In the genomic region with DNA sequence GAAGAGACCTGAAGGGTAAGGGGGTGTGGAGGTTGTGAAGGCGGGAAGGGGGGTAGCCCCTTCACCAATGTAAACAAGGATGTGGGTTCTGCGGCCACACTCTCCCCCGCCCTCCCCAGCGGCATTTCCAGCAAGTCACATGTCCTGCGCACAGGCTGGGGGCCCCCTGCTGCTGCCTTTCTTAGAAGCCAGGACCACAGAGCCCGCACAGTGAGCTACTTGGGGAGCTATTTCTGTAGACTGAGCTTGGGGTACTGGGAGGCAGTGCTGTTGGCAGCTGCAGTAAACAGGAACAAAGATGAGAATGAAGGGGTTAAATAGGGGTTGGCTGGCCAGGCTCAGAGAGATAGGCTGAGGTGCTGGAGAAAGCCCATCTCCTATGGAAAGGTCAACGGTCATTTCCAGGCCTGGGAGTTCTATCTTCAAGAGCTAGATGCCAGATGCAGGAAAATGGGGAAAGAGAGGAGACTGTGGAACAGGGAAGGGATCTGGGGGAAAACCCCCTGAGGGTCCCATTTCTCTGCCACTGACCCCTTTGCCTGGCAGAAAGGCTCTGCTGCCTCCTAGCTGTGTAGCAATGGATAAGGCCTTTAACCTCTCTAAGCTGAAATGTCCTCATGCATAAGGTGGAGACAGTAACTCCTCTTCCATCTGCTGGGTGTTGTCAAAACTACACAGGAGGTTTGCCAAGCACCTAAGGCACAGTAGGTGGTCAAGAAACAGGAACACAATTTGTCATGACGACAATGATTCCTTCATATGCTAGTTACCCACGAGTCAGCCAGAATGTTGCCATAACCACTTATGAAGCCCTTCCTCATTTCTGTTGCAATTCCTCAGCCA, we compare ENCODE assay signal across 8 cellular contexts. TPM values are rescaled to one million over a fixed set of nuclear protein-coding genes. Genes with fewer than 3 reads are reported as not detected.
DNase-seq lines count a peak whose midpoint lies in the region; ATAC-seq and TF ChIP-seq lines count a peak whose summit lies in the region.

No MANE protein-coding gene starts in this region.

- no peaks in the 10 kb centered on the region for H4K20me1 ChIP-seq in PC-9 (ENCODE audit: insufficient read depth)

- H3K4ac ChIP-seq in mesenchymal stem cell (ENCODE audit: low read depth in 1 of 2, low read length in 2 of 2): no peak overlapping the region

- POLR2A ChIA-PET in PC-9 (lab: Charles Lee; ENCODE audit: unreplicated experiment): interaction anchor here (0.6 kb wide), 1 partner anchor 193 kb away, joined by 5 read pairs; no protein-coding TSS in a partner anchor

- TF ChIP-seq POLR2A in GM18951 (IDR thresholded peaks at IDR 0.05; ENCODE audit: extremely low read depth, insufficient read depth, insufficient read length): peak; percentile 15

- H3K4me3 ChIP-seq in mesenchymal stem cell (ENCODE audit: insufficient read depth in 1 of 2, low read depth in 1 of 2, low read length in 2 of 2) (no peak overlapping the region), PC-9 (no peak overlapping the region)

- H3K9ac ChIP-seq in mesenchymal stem cell (ENCODE audit: low read length): no peak overlapping the region

- no peaks in the 10 kb centered on the region for H3K9me2 ChIP-seq in PC-9 (ENCODE audit: insufficient read depth)

- H3K79me2 ChIP-seq in PC-9 (ENCODE audit: low read depth): no peaks in the 10 kb centered on the region

- no TSS peak for BruUV-seq in PC-9 (replicated peaks; lab: Mats Ljungman, UMichigan)

- peaks cover 6% of the 10 kb centered on the region for H3K79me1 ChIP-seq in mesenchymal stem cell (replicated peaks; ENCODE audit: low read length, poor library complexity, severe bottlenecking)

- CTCF ChIA-PET in PC-9 (lab: Charles Lee): no interaction called here

- H3K4me1 ChIP-seq in mesenchymal stem cell (ENCODE audit: control insufficient read depth, insufficient read depth, low read depth, low read length) (peaks cover 24% of the 10 kb centered on the region), PC-9 (replicated peaks; ENCODE audit: insufficient read depth) (no peaks in the 10 kb centered on the region)

- no peak overlapping the region for H2BK5ac ChIP-seq in mesenchymal stem cell (ENCODE audit: low read depth, low read length, poor library complexity, severe bottlenecking)

- H3K14ac ChIP-seq in mesenchymal stem cell (ENCODE audit: low read length in 2 of 2): no peak overlapping the region

- H3F3A ChIP-seq in PC-9 (ENCODE audit: insufficient read depth, low read depth): no peaks in the 10 kb centered on the region

- H3K36me3 ChIP-seq in mesenchymal stem cell (ENCODE audit: control insufficient read depth in 1 of 2, insufficient read depth in 2 of 2, low read depth in 1 of 2, low read length in 2 of 2) (peaks cover 41 to 52% of the 10 kb centered on the region in 2 experiments), PC-9 (ENCODE audit: low read depth) (no peaks in the 10 kb centered on the region)

- in situ Hi-C loops in GM18951 (cut with MboI; ENCODE audit: low sequenced_read_pairs, unreplicated experiment): no loop called here

- no peak overlapping the region for H2AK5ac ChIP-seq in mesenchymal stem cell (ENCODE audit: low read length, severe bottlenecking)

- no peak overlapping the region for H3K23ac ChIP-seq in mesenchymal stem cell (ENCODE audit: low read length in 2 of 2)

- intact Hi-C loops in PC-9 (cut with micrococcal nuclease; ENCODE audit: unreplicated experiment): no loop called here

- WGBS in mesenchymal stem cell: 60% methylated on average over 9 of the region's 9 CpGs

- peaks cover 0 to 4% of the 10 kb centered on the region in 2 experiments for H3K27me3 ChIP-seq in mesenchymal stem cell (ENCODE audit: control insufficient read depth in 1 of 2, insufficient read depth in 1 of 2, low read length in 2 of 2)
- no peaks in the 10 kb centered on the region for H3K27me3 ChIP-seq in PC-9 (ENCODE audit: insufficient read depth, low read depth)

- no peak overlapping the region for H2BK15ac ChIP-seq in mesenchymal stem cell (ENCODE audit: low read depth, poor library complexity, severe bottlenecking)

- H3K27ac ChIP-seq in mesenchymal stem cell (ENCODE audit: low read length, poor library complexity, severe bottlenecking) (peak overlapping the region; percentile 62), PC-9 (no peak overlapping the region)

- H2AFZ ChIP-seq in mesenchymal stem cell (ENCODE audit: low read depth, low read length): no peak overlapping the region
- no peak overlapping the region for H2AFZ ChIP-seq in PC-9

- H4K8ac ChIP-seq in mesenchymal stem cell (ENCODE audit: low read length): peak overlapping the region; percentile 41

- no peak for TF ChIP-seq CTCF in PC-9 (conservative IDR thresholded peaks at IDR 0.05)

- H2BK120ac ChIP-seq in mesenchymal stem cell (ENCODE audit: low read depth, low read length): no peak overlapping the region

- H4K91ac ChIP-seq in mesenchymal stem cell (ENCODE audit: low read length): no peak overlapping the region

- H2BK12ac ChIP-seq in mesenchymal stem cell (ENCODE audit: low read length in 2 of 2): peak overlapping the region in 1 of 2 experiments; percentile 34

- peaks cover 4% of the 10 kb centered on the region for H3K9me3 ChIP-seq in mesenchymal stem cell (ENCODE audit: control insufficient read depth, low read length)
- H3K9me3 ChIP-seq in PC-9 (ENCODE audit: insufficient read depth, low read depth): no peaks in the 10 kb centered on the region

- H3K4me2 ChIP-seq in mesenchymal stem cell (ENCODE audit: low read length, poor library complexity, severe bottlenecking) (peak overlapping the region; percentile 22), PC-9 (no peak overlapping the region)

- ATAC-seq in HG03095 (IDR thresholded peaks at IDR 0.05; ENCODE audit: unreplicated experiment): peak; percentile 62

- peak overlapping the region in 1 of 2 experiments; percentile 18 for H3K18ac ChIP-seq in mesenchymal stem cell (ENCODE audit: low read depth in 1 of 2, low read length in 2 of 2)

- DNase-seq in T-helper 1 cell: peak; percentile 65 to 98 (median 76)
- peak; percentile 61 for DNase-seq in activated naive CD8-positive, alpha-beta T cell treated with anti-CD3 and anti-CD28 coated beads, Interleukin-2, amount 50 U/mL, for 16 hours (ENCODE audit: low read depth, low spot score)
- DNase-seq in mesenchymal stem cell: peak; percentile 54
- peak; percentile 88 for DNase-seq in stimulated activated naive CD4-positive, alpha-beta T cell treated with Interleukin-2 at 50 U/mL for 16 hours (lab: John Stamatoyannopoulos, UW)
- DNase-seq in NCI-H526 (lab: John Stamatoyannopoulos, UW): no peak
- no peak for DNase-seq in PC-9

RNA-seq across cellular contexts. Expression of gene PIM2, which starts 18.5 kb away (rescaled TPM):
- polyA plus RNA-seq in mesenchymal stem cell (2013, experiment 1 of 2): 11.0 TPM
- 10.8 TPM for polyA plus RNA-seq in mesenchymal stem cell (2013, experiment 2 of 2)
- 3.6 and 4.4 TPM in 2 replicates for total RNA-seq in PC-9 (2021)

RNA-seq across cellular contexts. Expression of gene OTUD5, which starts 20.1 kb away (rescaled TPM):
- 44.5 TPM for polyA plus RNA-seq in mesenchymal stem cell (2013, experiment 1 of 2)
- polyA plus RNA-seq in mesenchymal stem cell (2013, experiment 2 of 2): 44.0 TPM
- total RNA-seq in PC-9 (2021): 34.6 and 37.1 TPM in 2 replicates

RNA-seq across cellular contexts. Expression of gene SLC35A2, which starts 25.8 kb away (rescaled TPM):
- 38.4 TPM for polyA plus RNA-seq in mesenchymal stem cell (2013, experiment 1 of 2)
- 38.1 TPM for polyA plus RNA-seq in mesenchymal stem cell (2013, experiment 2 of 2)
- 24.1 and 29.6 TPM in 2 replicates for total RNA-seq in PC-9 (2021)

RNA-seq across cellular contexts. Expression of gene KCND1, which starts 34.4 kb away (rescaled TPM):
- 4.6 TPM for polyA plus RNA-seq in mesenchymal stem cell (2013, experiment 1 of 2)
- 4.3 TPM for polyA plus RNA-seq in mesenchymal stem cell (2013, experiment 2 of 2)
- 1.2 and 2.2 TPM in 2 replicates for total RNA-seq in PC-9 (2021)

RNA-seq across cellular contexts. Expression of gene PQBP1, which starts 39.6 kb away (rescaled TPM):
- polyA plus RNA-seq in mesenchymal stem cell (2013, experiment 1 of 2): 69.7 TPM
- 66.1 TPM for polyA plus RNA-seq in mesenchymal stem cell (2013, experiment 2 of 2)
- 36.4 and 39.4 TPM in 2 replicates for total RNA-seq in PC-9 (2021)

Comparison
In these comparisons a context has a peak if more than half of its experiments do, and no peak if none do; other contexts are left out.
1. DNase-seq: peak in T-helper 1 cell (5 of 5), activated naive CD8-positive, alpha-beta T cell treated with anti-CD3 and anti-CD28 coated beads, Interleukin-2, amount 50 U/mL, for 16 hours (single experiment), mesenchymal stem cell (single experiment) and stimulated activated naive CD4-positive, alpha-beta T cell treated with Interleukin-2 at 50 U/mL for 16 hours (single experiment); none in NCI-H526 (0 of 2) and PC-9 (0 of 2).